ENCODE assay signal across 2 cellular contexts in genomic region chr11:44171518-44171917, GRCh38.
TF ChIP-seq lines count a peak whose summit lies in the region.

No MANE protein-coding gene starts in this region.

TF ChIP-seq in SK-N-SH, 30 proteins besides CTCF, POLR2A, EP300 and RAD21 (continued from another document):
- TF ChIP-seq TAF1 (IDR thresholded peaks at IDR 0.05; ENCODE audit: borderline replicate concordance, low read depth, low read length) (no peak), JUND (IDR thresholded peaks at IDR 0.05) (no peak)

TF ChIP-seq in SK-N-SH treated with all-trans-retinoic acid at 6 μM for 48 hours, 23 proteins besides CTCF, POLR2A, EP300 and RAD21 (continued from another document):
- TF ChIP-seq PATZ1 (CRISPR knock-in tag; IDR thresholded peaks at IDR 0.05; ENCODE audit: borderline replicate concordance): no peak
- no peak for TF ChIP-seq ZFP30 (CRISPR knock-in tag; IDR thresholded peaks at IDR 0.05)
- TF ChIP-seq POU6F1 (CRISPR knock-in tag; IDR thresholded peaks at IDR 0.05; ENCODE audit: borderline replicate concordance, low read depth): no peak
- no peak for TF ChIP-seq BACH2 (CRISPR knock-in tag; IDR thresholded peaks at IDR 0.05; ENCODE audit: borderline replicate concordance)
- TF ChIP-seq ESRRG (CRISPR knock-in tag; IDR thresholded peaks at IDR 0.05): no peak
- TF ChIP-seq CREB5 (CRISPR knock-in tag; IDR thresholded peaks at IDR 0.05; ENCODE audit: low read depth): no peak
- no peak for TF ChIP-seq ZNF8 (CRISPR knock-in tag; IDR thresholded peaks at IDR 0.05)
- no peak for TF ChIP-seq ZC3H10 (CRISPR knock-in tag; IDR thresholded peaks at IDR 0.05)
- no peak for TF ChIP-seq SNAI2 (CRISPR knock-in tag; IDR thresholded peaks at IDR 0.05)
- TF ChIP-seq ZNF565 (CRISPR knock-in tag; conservative IDR thresholded peaks at IDR 0.05; ENCODE audit: low read depth): no peak
